Comparison of ENCODE assay signal across 27 cellular contexts in the genomic region with DNA sequence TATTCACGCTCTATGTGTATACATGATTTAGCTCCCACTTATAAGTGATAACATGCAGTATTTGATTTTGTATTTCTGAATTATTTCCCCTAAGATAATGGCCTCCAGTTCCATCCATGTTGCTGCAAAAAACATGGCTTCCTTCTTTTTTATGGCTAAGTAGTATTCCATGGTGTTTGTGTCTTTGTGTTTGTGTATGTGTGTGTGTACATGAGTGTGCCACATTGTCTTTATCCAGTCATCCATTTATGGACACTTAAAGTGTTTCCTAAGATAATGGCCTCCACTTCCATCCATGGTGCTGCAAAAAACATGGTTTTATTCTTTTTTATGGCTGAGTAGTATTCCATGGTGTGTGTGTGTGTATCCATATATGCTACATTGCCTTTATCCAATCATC.
"Had no signal": no experiment of that assay in that cellular context is flagged by ENCODE, and none has a peak within 500 bp of the region (broad histone marks: within the 10 kb centered on the region; RNA-seq: fewer than 3 reads in every experiment).

No MANE protein-coding gene starts in this region.

- H3K9me3 ChIP-seq: right lobe of liver, testis had no signal

- H3K27ac ChIP-seq: esophagus muscularis mucosa, foreskin keratinocyte, heart left ventricle, right lobe of liver, testis, transverse colon had no signal

- H3K36me3 ChIP-seq: esophagus muscularis mucosa, heart left ventricle, right lobe of liver, transverse colon had no signal

- H3K27ac Mint-ChIP-seq: activated CD4-positive, alpha-beta memory T cell treated with anti-CD3 and anti-CD28 coated beads, Interleukin-2, amount 10 ng/mL, durations not matched to agents 7 days and 5 days; activated naive CD4-positive, alpha-beta T cell treated with anti-CD3 and anti-CD28 coated beads, Interleukin-2, amount 10 ng/mL, durations not matched to agents 7 days and 5 days; T-helper 2 cell treated with Interferon-gamma antibody and Interleukin-4, amounts not matched to agents 5 μg/mL and 100 μg/mL, for 36 hours had no signal

- FAIRE-seq: bronchial epithelial cell, kidney had no signal

- H3K27me3 ChIP-seq: esophagus muscularis mucosa, foreskin keratinocyte, heart left ventricle, right lobe of liver, testis, transverse colon had no signal

- H3K4me3 ChIP-seq: esophagus muscularis mucosa, heart left ventricle, right lobe of liver, testis, transverse colon had no signal

- DNase-seq: activated CD4-positive, alpha-beta memory T cell treated with anti-CD3 and anti-CD28 coated beads, Interleukin-2, amount 10 ng/mL, durations not matched to agents 7 days and 5 days; activated CD4-positive, alpha-beta T cell treated with anti-CD3 and anti-CD28 coated beads for 48 hours; activated CD4-positive, CD25-positive, alpha-beta regulatory T cell; activated effector memory CD4-positive, alpha-beta T cell treated with anti-CD3 and anti-CD28 coated beads, Interleukin-2, amount 50 U/mL, for 16 hours; activated naive CD4-positive, alpha-beta T cell treated with anti-CD3 and anti-CD28 coated beads, Interleukin-2, amount 10 ng/mL, durations not matched to agents 7 days and 5 days; anterior cingulate cortex; dermis blood vessel endothelial cell; effector CD4-positive, alpha-beta T cell; foreskin keratinocyte; heart left ventricle; hypothalamus; immature natural killer cell; kidney; left colon; mammary epithelial cell; midbrain; naive thymus-derived CD8-positive, alpha-beta T cell; right lobe of liver; stimulated activated CD4-positive, alpha-beta T cell treated with anti-CD3 and anti-CD28 coated beads, Interleukin-2, amount 100 ng/mL, for 48 hours; stimulated activated naive CD8-positive, alpha-beta T cell treated with anti-CD3 and anti-CD28 coated beads, Interleukin-15, Interleukin-2, amounts not matched to agents 100 U/mL and 50 U/mL, for 24 hours; T-cell; testis; transverse colon had no signal

- H3K4me1 ChIP-seq: foreskin keratinocyte had no signal

- H3K4me3 Mint-ChIP-seq: activated CD4-positive, alpha-beta memory T cell treated with anti-CD3 and anti-CD28 coated beads, Interleukin-2, amount 10 ng/mL, durations not matched to agents 7 days and 5 days; activated naive CD4-positive, alpha-beta T cell treated with anti-CD3 and anti-CD28 coated beads, Interleukin-2, amount 10 ng/mL, durations not matched to agents 7 days and 5 days; central memory CD8-positive, alpha-beta T cell; immature natural killer cell; T-cell; T-helper 2 cell treated with Interferon-gamma antibody and Interleukin-4, amounts not matched to agents 5 μg/mL and 100 μg/mL, for 36 hours had no signal

- ATAC-seq: foreskin keratinocyte; heart left ventricle; left colon; naive thymus-derived CD8-positive, alpha-beta T cell; right lobe of liver; stimulated activated naive CD8-positive, alpha-beta T cell treated with anti-CD3 and anti-CD28 coated beads, Interleukin-15, Interleukin-2, amounts not matched to agents 100 U/mL and 50 U/mL, for 24 hours; T-cell had no signal

- H3K27me3 Mint-ChIP-seq: activated CD4-positive, alpha-beta memory T cell treated with anti-CD3 and anti-CD28 coated beads, Interleukin-2, amount 10 ng/mL, durations not matched to agents 7 days and 5 days; activated naive CD4-positive, alpha-beta T cell treated with anti-CD3 and anti-CD28 coated beads, Interleukin-2, amount 10 ng/mL, durations not matched to agents 7 days and 5 days; central memory CD8-positive, alpha-beta T cell; naive thymus-derived CD8-positive, alpha-beta T cell; T-cell had no signal
